In genomic region chr4:39469429-39470077, GRCh38 we compare ENCODE assay signal across 8 cellular contexts. TPM values are rescaled to one million over a fixed set of nuclear protein-coding genes. Genes with fewer than 3 reads are reported as not detected.
DNase-seq lines count a peak whose midpoint lies in the region; ATAC-seq and TF ChIP-seq lines count a peak whose summit lies in the region.

No MANE protein-coding gene starts in this region.

- peak; percentile 79 for ATAC-seq in GM19324 (IDR thresholded peaks at IDR 0.05; ENCODE audit: low FRiP score, unreplicated experiment)
- ATAC-seq in HG03442 (IDR thresholded peaks at IDR 0.05; ENCODE audit: unreplicated experiment) = peak; percentile 87
- peak; percentile 54 for ATAC-seq in activated naive CD8-positive, alpha-beta T cell treated with anti-CD3 and anti-CD28 coated beads, Interleukin-2, amount 10 ng/mL, durations not matched to agents 7 days and 5 days (ENCODE audit: low read depth)
- ATAC-seq in Right ventricle myocardium superior (ENCODE audit: poor library complexity) = peak; percentile 90

- H3K27me3 Mint-ChIP-seq in Calu3 (ENCODE audit: unreplicated experiment) (no peaks in the 10 kb centered on the region), progenitor cell of endocrine pancreas (no peaks in the 10 kb centered on the region)
- no peaks in the 10 kb centered on the region for H3K27me3 Mint-ChIP-seq in activated naive CD8-positive, alpha-beta T cell treated with anti-CD3 and anti-CD28 coated beads, Interleukin-2, amount 10 ng/mL, durations not matched to agents 7 days and 5 days

- H3K9me3 Mint-ChIP-seq in Calu3 (ENCODE audit: low read depth, unreplicated experiment) (no peaks in the 10 kb centered on the region), progenitor cell of endocrine pancreas (ENCODE audit: low read depth) (no peaks in the 10 kb centered on the region)
- H3K9me3 Mint-ChIP-seq in activated naive CD8-positive, alpha-beta T cell treated with anti-CD3 and anti-CD28 coated beads, Interleukin-2, amount 10 ng/mL, durations not matched to agents 7 days and 5 days = no peaks in the 10 kb centered on the region

- POLR2A ChIA-PET in activated naive CD8-positive, alpha-beta T cell treated with anti-CD3 and anti-CD28 coated beads, Interleukin-2, amount 10 ng/mL, durations not matched to agents 7 days and 5 days (lab: Charles Lee) = interaction anchor here (0.5 to 1.4 kb wide), 3 partner anchors 11 to 228 kb away, joined by 4 to 8 read pairs (median 5); partner anchors contain the start of genes LIAS, RPL9 and UBE2K

- CTCF ChIA-PET in Calu3 (lab: Charles Lee) = interaction anchor here (0.7 to 1.3 kb wide), 3 partner anchors 11 to 170 kb away, joined by 3 to 9 read pairs (median 3); partner anchors contain the start of genes LIAS and RPL9

- TF ChIP-seq CTCF in Calu3 (IDR thresholded peaks at IDR 0.05; ENCODE audit: unreplicated experiment) = peak; percentile 45
- peak; percentile 92 for TF ChIP-seq CTCF in progenitor cell of endocrine pancreas (IDR thresholded peaks at IDR 0.05; ENCODE audit: unreplicated experiment)

- peaks cover 6% of the 10 kb centered on the region for H3K36me3 Mint-ChIP-seq in Calu3 (ENCODE audit: insufficient read depth, unreplicated experiment)
- peaks cover 10% of the 10 kb centered on the region for H3K36me3 Mint-ChIP-seq in activated naive CD8-positive, alpha-beta T cell treated with anti-CD3 and anti-CD28 coated beads, Interleukin-2, amount 10 ng/mL, durations not matched to agents 7 days and 5 days
- H3K36me3 Mint-ChIP-seq in progenitor cell of endocrine pancreas (ENCODE audit: insufficient read depth) = peaks cover 3% of the 10 kb centered on the region

- H3K4me3 Mint-ChIP-seq in Calu3 (ENCODE audit: low read depth, unreplicated experiment) = no peak overlapping the region
- H3K4me3 Mint-ChIP-seq in activated naive CD8-positive, alpha-beta T cell treated with anti-CD3 and anti-CD28 coated beads, Interleukin-2, amount 10 ng/mL, durations not matched to agents 7 days and 5 days = no peak overlapping the region
- H3K4me3 Mint-ChIP-seq in progenitor cell of endocrine pancreas (ENCODE audit: low read depth) = no peak overlapping the region

- intact Hi-C loops in Calu3 (cut with micrococcal nuclease; ENCODE audit: unreplicated experiment) = loop anchor here (1.0 to 2.0 kb wide), 2 partner anchors 122 to 169 kb away; partner anchors contain the start of gene SMIM14
- intact Hi-C loops in Right ventricle myocardium superior (cut with DNase I) = loop anchor here (5.0 kb wide), 1 partner anchor 508 kb away; the partner anchor contains the start of gene PDS5A

- BruUV-seq in Calu3 (replicated peaks; lab: Mats Ljungman, UMichigan) = no TSS peak

- no peak overlapping the region for H3K27ac Mint-ChIP-seq in Calu3 (ENCODE audit: unreplicated experiment)
- no peak overlapping the region for H3K27ac Mint-ChIP-seq in activated naive CD8-positive, alpha-beta T cell treated with anti-CD3 and anti-CD28 coated beads, Interleukin-2, amount 10 ng/mL, durations not matched to agents 7 days and 5 days
- peak overlapping the region; percentile 95 for H3K27ac Mint-ChIP-seq in progenitor cell of endocrine pancreas

- DNase-seq in Calu3 = peak; percentile 40
- DNase-seq in NCI-H526 (lab: John Stamatoyannopoulos, UW) = peak; percentile 57 to 82
- no peak for DNase-seq in activated naive CD8-positive, alpha-beta T cell treated with anti-CD3 and anti-CD28 coated beads, Interleukin-2, amount 10 ng/mL, durations not matched to agents 7 days and 5 days
- DNase-seq in Right ventricle myocardium superior = no peak
- peak; percentile 22 for DNase-seq in progenitor cell of endocrine pancreas (ENCODE audit: low spot score, unreplicated experiment)
- DNase-seq in NK-92 treated with Interleukin-12 subunit alpha and Interleukin-12 subunit beta, amount 100 ng/mL, for 24 hours (lab: John Stamatoyannopoulos, UW) = no peak

- H3K4me1 Mint-ChIP-seq in Calu3 (ENCODE audit: low read depth, unreplicated experiment) (peaks cover 8% of the 10 kb centered on the region), progenitor cell of endocrine pancreas (ENCODE audit: low read depth) (peaks cover 4% of the 10 kb centered on the region)
- peaks cover 9% of the 10 kb centered on the region for H3K4me1 Mint-ChIP-seq in activated naive CD8-positive, alpha-beta T cell treated with anti-CD3 and anti-CD28 coated beads, Interleukin-2, amount 10 ng/mL, durations not matched to agents 7 days and 5 days

RNA-seq across cellular contexts. Expression of gene LIAS, which starts 10.7 kb away (rescaled TPM):
- total RNA-seq in Calu3 (2022) = 10.0 and 12.9 TPM in 2 replicates
- total RNA-seq in activated naive CD8-positive, alpha-beta T cell treated with anti-CD3 and anti-CD28 coated beads, Interleukin-2, amount 10 ng/mL, durations not matched to agents 7 days and 5 days = 10 to 100 TPM; 16.0 to 18.0 TPM
- total RNA-seq in Right ventricle myocardium superior = 31.4 TPM
- 17.0 and 18.4 TPM in 2 replicates for total RNA-seq in progenitor cell of endocrine pancreas

RNA-seq across cellular contexts. Expression of gene RPL9, which starts 10.8 kb away (rescaled TPM):
- total RNA-seq in Calu3 (2022) = 421 and 485 TPM in 2 replicates
- 1,000 to 10,000 TPM; 1,040 to 1,200 TPM for total RNA-seq in activated naive CD8-positive, alpha-beta T cell treated with anti-CD3 and anti-CD28 coated beads, Interleukin-2, amount 10 ng/mL, durations not matched to agents 7 days and 5 days
- 710 TPM for total RNA-seq in Right ventricle myocardium superior
- 1,349 and 1,450 TPM in 2 replicates for total RNA-seq in progenitor cell of endocrine pancreas

RNA-seq across cellular contexts. Expression of gene UGDH, which starts 57.7 kb away (rescaled TPM):
- total RNA-seq in Calu3 (2022) = 71.8 and 77.3 TPM in 2 replicates
- 10 to 100 TPM; 17.5 to 18.2 TPM for total RNA-seq in activated naive CD8-positive, alpha-beta T cell treated with anti-CD3 and anti-CD28 coated beads, Interleukin-2, amount 10 ng/mL, durations not matched to agents 7 days and 5 days
- 14.2 TPM for total RNA-seq in Right ventricle myocardium superior
- total RNA-seq in progenitor cell of endocrine pancreas = 518 and 607 TPM in 2 replicates

Comparison
In these comparisons a context has a peak if more than half of its experiments do, and no peak if none do; other contexts are left out.
1. DNase-seq: peak in Calu3 (single experiment), NCI-H526 (2 of 2) and progenitor cell of endocrine pancreas (single experiment); none in activated naive CD8-positive, alpha-beta T cell treated with anti-CD3 and anti-CD28 coated beads, Interleukin-2, amount 10 ng/mL, durations not matched to agents 7 days and 5 days (single experiment), Right ventricle myocardium superior (single experiment) and NK-92 treated with Interleukin-12 subunit alpha and Interleukin-12 subunit beta, amount 100 ng/mL, for 24 hours (single experiment).
2. Peak in every context shown above with its lines, with median percentiles within 50 percentile points of each other: ATAC-seq.